Comparison of ENCODE assay signal across 20 cellular contexts in the genomic region with DNA sequence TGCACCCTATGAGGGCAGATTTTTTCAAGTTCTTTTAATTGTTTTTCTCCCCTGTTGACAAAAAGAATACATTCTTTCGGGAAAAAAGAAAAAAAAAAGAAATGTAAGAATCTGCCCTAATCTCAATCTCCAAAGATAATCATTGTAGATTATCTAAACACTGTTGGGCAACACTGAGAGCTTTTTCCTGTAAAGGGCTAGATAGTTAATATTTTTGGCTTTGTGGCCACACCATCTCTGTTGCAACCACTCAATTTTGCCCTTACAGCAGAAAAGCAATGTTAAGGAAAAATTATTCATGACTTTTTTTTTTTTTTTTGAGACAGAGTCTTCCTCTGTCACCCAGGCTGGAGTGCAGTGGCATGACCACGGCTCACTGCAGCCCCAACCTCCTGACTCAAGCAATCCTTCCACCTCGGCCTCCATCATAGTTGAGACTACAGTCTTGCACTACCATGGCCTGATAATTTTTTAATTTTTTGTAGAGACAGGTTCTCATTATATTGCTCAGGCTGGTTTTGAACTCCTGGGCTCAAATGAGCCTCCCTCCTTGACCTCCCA.
"Had no signal": no experiment of that assay in that cellular context is flagged by ENCODE, and none has a peak within 500 bp of the region (broad histone marks: within the 10 kb centered on the region; RNA-seq: fewer than 3 reads in every experiment).

No MANE protein-coding gene starts in this region.

- H3K9me3 ChIP-seq: neutrophil, tibial artery, uterus had no signal

- H3K27ac Mint-ChIP-seq: activated CD4-positive, alpha-beta T cell treated with anti-CD3 and anti-CD28 coated beads, Interleukin-2, amount 10 ng/mL, durations not matched to agents 7 days and 5 days; activated naive CD8-positive, alpha-beta T cell treated with anti-CD3 and anti-CD28 coated beads, Interleukin-2, amount 10 ng/mL, durations not matched to agents 7 days and 5 days; activated T-helper 1 cell treated with anti-CD3 and anti-CD28 coated beads, Interleukin-12 subunit alpha, Interleukin-12 subunit beta, Interleukin-2, Interleukin-4 antibody, amounts not matched to agents 30 ng/mL and 10 ng/mL and 1 ng/mL, durations not matched to agents 14 hours and 24 hours and 36 hours; natural killer cell; stimulated activated naive B cell treated with anti-CD40 and anti-IgM and Interleukin-4, amounts not matched to agents 10 μg/mL and 1 μg/mL and 100 μg/mL, for 72 hours had no signal

- H3K9ac ChIP-seq: parathyroid adenoma had no signal

- H3K79me2 ChIP-seq: parathyroid adenoma had no signal

- H3K27me3 ChIP-seq: brain microvascular endothelial cell, neutrophil, tibial artery, uterus had no signal

- H3K36me3 ChIP-seq: brain microvascular endothelial cell, neutrophil, tibial artery, uterus had no signal

- H3K36me3 Mint-ChIP-seq: activated naive CD8-positive, alpha-beta T cell treated with anti-CD3 and anti-CD28 coated beads, Interleukin-2, amount 10 ng/mL, durations not matched to agents 7 days and 5 days; natural killer cell; stimulated activated naive B cell treated with anti-CD40 and anti-IgM and Interleukin-4, amounts not matched to agents 10 μg/mL and 1 μg/mL and 100 μg/mL, for 72 hours had no signal

- H3K27ac ChIP-seq: brain microvascular endothelial cell, neutrophil, parathyroid adenoma, skin epidermis, tibial artery, uterus had no signal

- H3K4me1 Mint-ChIP-seq: activated CD4-positive, alpha-beta T cell treated with anti-CD3 and anti-CD28 coated beads, Interleukin-2, amount 10 ng/mL, durations not matched to agents 7 days and 5 days; activated naive CD8-positive, alpha-beta T cell treated with anti-CD3 and anti-CD28 coated beads, Interleukin-2, amount 10 ng/mL, durations not matched to agents 7 days and 5 days; stimulated activated naive B cell treated with anti-CD40 and anti-IgM and Interleukin-4, amounts not matched to agents 10 μg/mL and 1 μg/mL and 100 μg/mL, for 72 hours had no signal

- H3K4me3 Mint-ChIP-seq: activated CD4-positive, alpha-beta T cell treated with anti-CD3 and anti-CD28 coated beads, Interleukin-2, amount 10 ng/mL, durations not matched to agents 7 days and 5 days; activated naive CD8-positive, alpha-beta T cell treated with anti-CD3 and anti-CD28 coated beads, Interleukin-2, amount 10 ng/mL, durations not matched to agents 7 days and 5 days; activated T-helper 1 cell treated with anti-CD3 and anti-CD28 coated beads, Interleukin-12 subunit alpha, Interleukin-12 subunit beta, Interleukin-2, Interleukin-4 antibody, amounts not matched to agents 30 ng/mL and 10 ng/mL and 1 ng/mL, durations not matched to agents 14 hours and 24 hours and 36 hours; natural killer cell; stimulated activated naive B cell treated with anti-CD40 and anti-IgM and Interleukin-4, amounts not matched to agents 10 μg/mL and 1 μg/mL and 100 μg/mL, for 72 hours had no signal

- ATAC-seq: stimulated activated naive B cell treated with anti-CD40 and anti-IgM and Interleukin-4, amounts not matched to agents 10 μg/mL and 1 μg/mL and 100 μg/mL, for 72 hours had no signal

- FAIRE-seq: endothelial cell of umbilical vein had no signal

- H3K4me3 ChIP-seq: skin epidermis, tibial artery, uterus had no signal

- H3K4me1 ChIP-seq: parathyroid adenoma, tibial artery, uterus had no signal

- DNase-seq: activated CD4-positive, alpha-beta T cell treated with anti-CD3 and anti-CD28 coated beads, Interleukin-2, amount 10 ng/mL, durations not matched to agents 7 days and 5 days; activated CD4-positive, CD25-positive, alpha-beta regulatory T cell; activated naive CD8-positive, alpha-beta T cell treated with anti-CD3 and anti-CD28 coated beads, Interleukin-2, amount 10 ng/mL, durations not matched to agents 7 days and 5 days; anterior cingulate cortex; brain microvascular endothelial cell; cortex of kidney; effector CD8-positive, alpha-beta T cell; foreskin fibroblast; mesendoderm; natural killer cell; stimulated activated CD4-positive, alpha-beta T cell treated with anti-CD3 and anti-CD28 coated beads, Interleukin-15, amount 100 ng/mL, for 24 hours; stimulated activated CD4-positive, alpha-beta T cell treated with anti-CD3 and anti-CD28 coated beads, Interleukin-4, amount 100 ng/mL, for 1 hour; stimulated activated naive B cell treated with anti-CD40 and anti-IgM and Interleukin-4, amounts not matched to agents 10 μg/mL and 1 μg/mL and 100 μg/mL, for 72 hours; tibial artery; uterus had no signal

- H2AFZ ChIP-seq: parathyroid adenoma had no signal

- H3K9me3 Mint-ChIP-seq: activated CD4-positive, alpha-beta T cell treated with anti-CD3 and anti-CD28 coated beads, Interleukin-2, amount 10 ng/mL, durations not matched to agents 7 days and 5 days; activated naive CD8-positive, alpha-beta T cell treated with anti-CD3 and anti-CD28 coated beads, Interleukin-2, amount 10 ng/mL, durations not matched to agents 7 days and 5 days; activated T-helper 1 cell treated with anti-CD3 and anti-CD28 coated beads, Interleukin-12 subunit alpha, Interleukin-12 subunit beta, Interleukin-2, Interleukin-4 antibody, amounts not matched to agents 30 ng/mL and 10 ng/mL and 1 ng/mL, durations not matched to agents 14 hours and 24 hours and 36 hours; natural killer cell; stimulated activated naive B cell treated with anti-CD40 and anti-IgM and Interleukin-4, amounts not matched to agents 10 μg/mL and 1 μg/mL and 100 μg/mL, for 72 hours had no signal
